ENCODE assay signal across 8 cellular contexts in the genomic region with DNA sequence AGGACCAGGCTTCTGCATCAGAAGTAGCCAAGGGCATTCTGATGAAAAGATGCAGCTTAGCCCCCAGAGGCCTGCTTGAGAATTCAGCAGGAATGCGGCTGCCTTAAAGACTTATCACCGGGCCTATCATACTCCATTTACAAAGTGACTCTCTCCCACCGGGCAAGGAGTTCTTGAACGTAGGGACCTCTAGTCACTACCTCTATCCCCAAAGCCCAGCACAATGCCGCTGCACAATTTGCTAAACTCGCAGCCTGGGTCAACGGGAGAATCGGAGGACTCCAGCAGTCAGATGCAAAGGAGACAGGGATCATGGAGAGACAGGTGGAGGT. TPM values are rescaled to one million over a fixed set of nuclear protein-coding genes. Genes with fewer than 3 reads are reported as not detected.
DNase-seq lines count a peak whose midpoint lies in the region; ATAC-seq and TF ChIP-seq lines count a peak whose summit lies in the region.

No MANE protein-coding gene starts in this region.

- peak overlapping the region; percentile 76; the same call in 1 of the 2 replicates for H3K9ac ChIP-seq in KMS-11
- H3K9ac ChIP-seq in mammary epithelial cell (ENCODE audit: insufficient read depth, low read length): peak overlapping the region; percentile 75

- in situ Hi-C loops in mammary epithelial cell (cut with MboI; ENCODE audit: low sequenced_read_pairs in 2 of 2): no loop called here

- 3% methylated on average over 8 of the region's 8 CpGs for WGBS in mammary epithelial cell (ENCODE audit: low coverage, missing lambda C conversion rate)
- 0 to 1% methylated on average over 8 of the region's 8 CpGs for WGBS in thyroid gland, 2 donors

- H3K4me1 ChIP-seq in KMS-11 (ENCODE audit: low read depth, poor library complexity, severe bottlenecking) (peaks cover 21% of the 10 kb centered on the region), mammary epithelial cell (ENCODE audit: insufficient read depth, low read length) (peaks cover 9% of the 10 kb centered on the region), left lung (peaks cover 11 to 22% of the 10 kb centered on the region in 2 donors), thyroid gland (peaks cover 16 to 19% of the 10 kb centered on the region in 2 donors)

- peak overlapping the region; percentile 98 for H3K4me2 ChIP-seq in KMS-11
- peak overlapping the region; percentile 86 for H3K4me2 ChIP-seq in mammary epithelial cell (ENCODE audit: insufficient read depth, low read depth, low read length)

- TF ChIP-seq CTCF in KMS-11 (conservative IDR thresholded peaks at IDR 0.05; ENCODE audit: low read depth, low read length) (no peak), mammary epithelial cell (conservative IDR thresholded peaks at IDR 0.05 in 1 of 2, IDR thresholded peaks at IDR 0.05 in 1 of 2; ENCODE audit: extremely low read depth in 1 of 2, insufficient read depth in 1 of 2, low read depth in 1 of 2, low read length in 2 of 2) (no peak), left lung (IDR thresholded peaks at IDR 0.05) (no peak), thyroid gland (IDR thresholded peaks at IDR 0.05) (no peak)

- DNase-seq in EH (ENCODE audit: low read depth) (peak; percentile 62), mammary epithelial cell (no peak), left lung (no peak), thyroid gland (peak in 1 of 2 donors; percentile 6), NCI-H446 (lab: John Stamatoyannopoulos, UW) (no peak), posterior vena cava (ENCODE audit: low spot score) (no peak)

- peaks cover 31% of the 10 kb centered on the region for H3K79me2 ChIP-seq in KMS-11 (ENCODE audit: insufficient read depth, low read depth)
- peaks cover 39% of the 10 kb centered on the region for H3K79me2 ChIP-seq in mammary epithelial cell (ENCODE audit: insufficient read depth, low read length)

- H3K36me3 ChIP-seq in KMS-11 (ENCODE audit: insufficient read depth) (no peaks in the 10 kb centered on the region), mammary epithelial cell (ENCODE audit: insufficient read depth, low read length) (peaks cover 4% of the 10 kb centered on the region), left lung (peaks cover 0 to 29% of the 10 kb centered on the region in 2 donors), thyroid gland (peaks cover 0 to 7% of the 10 kb centered on the region in 2 donors)

- CTCF ChIA-PET in mammary epithelial cell (lab: Charles Lee; ENCODE audit: low non-redundant PET): interaction anchor here (0.7 kb wide), 1 partner anchor 163 kb away, joined by 6 read pairs; no protein-coding TSS in a partner anchor

- no peaks in the 10 kb centered on the region for H3K27me3 ChIP-seq in KMS-11 (ENCODE audit: insufficient read depth, low read depth)
- no peaks in the 10 kb centered on the region for H3K27me3 ChIP-seq in mammary epithelial cell (ENCODE audit: insufficient read depth, low read length)
- no peaks in the 10 kb centered on the region for H3K27me3 ChIP-seq in left lung
- H3K27me3 ChIP-seq in thyroid gland: no peaks in the 10 kb centered on the region

- ATAC-seq in GM21717 (IDR thresholded peaks at IDR 0.05; ENCODE audit: unreplicated experiment) (peak; percentile 12), left lung (peak; percentile 26)

- no peaks in the 10 kb centered on the region for H4K20me1 ChIP-seq in KMS-11 (ENCODE audit: insufficient read depth)
- H4K20me1 ChIP-seq in mammary epithelial cell (ENCODE audit: insufficient read depth, low read length): no peaks in the 10 kb centered on the region

- H3K9me3 ChIP-seq in mammary epithelial cell (replicated peaks; ENCODE audit: insufficient read depth, low read length) (no peaks in the 10 kb centered on the region), left lung (no peaks in the 10 kb centered on the region), thyroid gland (no peaks in the 10 kb centered on the region)

- intact Hi-C loops in mammary epithelial cell (cut with micrococcal nuclease) (loop anchor here (10.0 kb wide), 2 partner anchors 167 to 527 kb away; partner anchors contain the start of gene CRB2), left lung (cut with DNase I) (no loop called here), thyroid gland (cut with DNase I) (no loop called here), posterior vena cava (cut with DNase I) (no loop called here)

- TF ChIP-seq POLR2A in thyroid gland (IDR thresholded peaks at IDR 0.05): no peak

- no TSS peak for BruUV-seq in mammary epithelial cell (replicated peaks; lab: Mats Ljungman, UMichigan)

- H3K4me3 ChIP-seq in KMS-11 (IDR thresholded peaks at IDR 0.05; ENCODE audit: insufficient read depth, low read depth, low read length) (no peak overlapping the region), mammary epithelial cell (replicated peaks in 1 of 3; ENCODE audit: insufficient read depth in 1 of 3, low read depth in 2 of 3, low read length in 3 of 3) (peak overlapping the region; percentile 77 to 97 (median 79)), left lung (peak overlapping the region; percentile 64 to 74), thyroid gland (replicated peaks in 1 of 3) (peak overlapping the region; percentile 80 to 93 (median 88))

- H3K27ac ChIP-seq in KMS-11: no peak overlapping the region
- H3K27ac ChIP-seq in mammary epithelial cell (ENCODE audit: insufficient read depth, low read depth, low read length): peak overlapping the region; percentile 57
- H3K27ac ChIP-seq in left lung: peak overlapping the region; percentile 92 to 97
- H3K27ac ChIP-seq in thyroid gland: peak overlapping the region; percentile 58 to 97 (median 96)

- H2AFZ ChIP-seq in KMS-11 (ENCODE audit: low read depth) (peak overlapping the region; percentile 100), mammary epithelial cell (ENCODE audit: low read depth, low read length) (peak overlapping the region; percentile 94)

- dilution Hi-C loops in mammary epithelial cell (cut with HindIII; ENCODE audit: low sequenced_read_pairs): no loop called here

RNA-seq across cellular contexts. Expression of gene PDCL, which starts 0.7 kb away (rescaled TPM):
- 10 to 100 TPM; 12.9 to 25.8 TPM for total RNA-seq in mammary epithelial cell
- polyA plus RNA-seq in mammary epithelial cell: 7.5 TPM
- 6.9 TPM for polyA minus RNA-seq in mammary epithelial cell
- 10 to 100 TPM; 18.4 to 18.8 TPM for total RNA-seq in left lung
- total RNA-seq in thyroid gland: 10 to 100 TPM; 17.5 to 31.6 (median 21.1) TPM
- total RNA-seq in posterior vena cava: 10 to 100 TPM; 12.1 to 15.8 TPM

RNA-seq across cellular contexts. Expression of gene OR1K1, which starts 27.8 kb away (rescaled TPM):
- total RNA-seq in mammary epithelial cell: not detected
- polyA plus RNA-seq in mammary epithelial cell: not detected
- not detected for polyA minus RNA-seq in mammary epithelial cell
- total RNA-seq in left lung: not detected
- total RNA-seq in thyroid gland: not detected
- not detected for total RNA-seq in posterior vena cava

RNA-seq across cellular contexts. Expression of gene OR5C1, which starts 39.0 kb away (rescaled TPM):
- total RNA-seq in mammary epithelial cell (not detected), left lung (not detected), thyroid gland (not detected), posterior vena cava (not detected)
- not detected for polyA plus RNA-seq in mammary epithelial cell
- polyA minus RNA-seq in mammary epithelial cell: not detected
